In the genomic region with DNA sequence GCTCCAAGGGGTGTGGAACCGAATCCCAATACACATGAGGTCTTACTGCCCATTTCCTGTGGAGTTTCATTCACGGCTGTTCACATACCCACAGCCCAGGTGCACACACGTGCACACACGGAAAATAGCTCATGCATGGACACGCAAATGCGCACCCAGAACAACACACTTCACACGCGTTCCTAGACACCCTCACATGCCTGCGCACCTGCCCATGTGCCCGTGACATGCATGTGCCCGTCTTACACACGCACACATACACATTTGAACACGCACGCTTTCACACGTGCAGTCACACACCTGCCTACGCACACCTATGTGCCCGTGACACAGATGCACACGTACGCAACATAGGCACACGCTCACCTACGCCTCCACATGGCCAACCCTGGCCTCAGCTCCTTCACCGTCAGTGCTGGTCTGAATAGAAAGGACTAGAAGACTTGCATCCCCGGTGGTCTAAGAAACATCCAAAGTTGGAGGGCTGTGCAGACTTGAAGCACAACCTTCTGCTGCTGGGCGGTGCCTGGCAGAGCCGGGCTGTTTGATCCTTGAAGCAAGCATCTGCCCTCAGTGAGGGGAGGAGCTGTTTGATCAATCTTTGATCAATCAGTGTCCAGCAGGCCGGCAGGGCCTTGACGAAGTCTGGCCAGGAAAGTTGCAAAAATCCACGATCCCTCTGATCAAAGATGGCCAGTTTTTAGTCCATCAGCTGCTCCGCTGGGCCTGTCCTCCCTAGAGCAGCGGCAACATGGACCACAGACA, we compare ENCODE assay signal across 1 cellular context.
TF ChIP-seq lines count a peak whose summit lies in the region.

No MANE protein-coding gene starts in this region.

TF ChIP-seq in H1, 55 proteins besides CTCF, POLR2A, EP300 and RAD21 (continued from another document):
- TF ChIP-seq, protein P1, sequence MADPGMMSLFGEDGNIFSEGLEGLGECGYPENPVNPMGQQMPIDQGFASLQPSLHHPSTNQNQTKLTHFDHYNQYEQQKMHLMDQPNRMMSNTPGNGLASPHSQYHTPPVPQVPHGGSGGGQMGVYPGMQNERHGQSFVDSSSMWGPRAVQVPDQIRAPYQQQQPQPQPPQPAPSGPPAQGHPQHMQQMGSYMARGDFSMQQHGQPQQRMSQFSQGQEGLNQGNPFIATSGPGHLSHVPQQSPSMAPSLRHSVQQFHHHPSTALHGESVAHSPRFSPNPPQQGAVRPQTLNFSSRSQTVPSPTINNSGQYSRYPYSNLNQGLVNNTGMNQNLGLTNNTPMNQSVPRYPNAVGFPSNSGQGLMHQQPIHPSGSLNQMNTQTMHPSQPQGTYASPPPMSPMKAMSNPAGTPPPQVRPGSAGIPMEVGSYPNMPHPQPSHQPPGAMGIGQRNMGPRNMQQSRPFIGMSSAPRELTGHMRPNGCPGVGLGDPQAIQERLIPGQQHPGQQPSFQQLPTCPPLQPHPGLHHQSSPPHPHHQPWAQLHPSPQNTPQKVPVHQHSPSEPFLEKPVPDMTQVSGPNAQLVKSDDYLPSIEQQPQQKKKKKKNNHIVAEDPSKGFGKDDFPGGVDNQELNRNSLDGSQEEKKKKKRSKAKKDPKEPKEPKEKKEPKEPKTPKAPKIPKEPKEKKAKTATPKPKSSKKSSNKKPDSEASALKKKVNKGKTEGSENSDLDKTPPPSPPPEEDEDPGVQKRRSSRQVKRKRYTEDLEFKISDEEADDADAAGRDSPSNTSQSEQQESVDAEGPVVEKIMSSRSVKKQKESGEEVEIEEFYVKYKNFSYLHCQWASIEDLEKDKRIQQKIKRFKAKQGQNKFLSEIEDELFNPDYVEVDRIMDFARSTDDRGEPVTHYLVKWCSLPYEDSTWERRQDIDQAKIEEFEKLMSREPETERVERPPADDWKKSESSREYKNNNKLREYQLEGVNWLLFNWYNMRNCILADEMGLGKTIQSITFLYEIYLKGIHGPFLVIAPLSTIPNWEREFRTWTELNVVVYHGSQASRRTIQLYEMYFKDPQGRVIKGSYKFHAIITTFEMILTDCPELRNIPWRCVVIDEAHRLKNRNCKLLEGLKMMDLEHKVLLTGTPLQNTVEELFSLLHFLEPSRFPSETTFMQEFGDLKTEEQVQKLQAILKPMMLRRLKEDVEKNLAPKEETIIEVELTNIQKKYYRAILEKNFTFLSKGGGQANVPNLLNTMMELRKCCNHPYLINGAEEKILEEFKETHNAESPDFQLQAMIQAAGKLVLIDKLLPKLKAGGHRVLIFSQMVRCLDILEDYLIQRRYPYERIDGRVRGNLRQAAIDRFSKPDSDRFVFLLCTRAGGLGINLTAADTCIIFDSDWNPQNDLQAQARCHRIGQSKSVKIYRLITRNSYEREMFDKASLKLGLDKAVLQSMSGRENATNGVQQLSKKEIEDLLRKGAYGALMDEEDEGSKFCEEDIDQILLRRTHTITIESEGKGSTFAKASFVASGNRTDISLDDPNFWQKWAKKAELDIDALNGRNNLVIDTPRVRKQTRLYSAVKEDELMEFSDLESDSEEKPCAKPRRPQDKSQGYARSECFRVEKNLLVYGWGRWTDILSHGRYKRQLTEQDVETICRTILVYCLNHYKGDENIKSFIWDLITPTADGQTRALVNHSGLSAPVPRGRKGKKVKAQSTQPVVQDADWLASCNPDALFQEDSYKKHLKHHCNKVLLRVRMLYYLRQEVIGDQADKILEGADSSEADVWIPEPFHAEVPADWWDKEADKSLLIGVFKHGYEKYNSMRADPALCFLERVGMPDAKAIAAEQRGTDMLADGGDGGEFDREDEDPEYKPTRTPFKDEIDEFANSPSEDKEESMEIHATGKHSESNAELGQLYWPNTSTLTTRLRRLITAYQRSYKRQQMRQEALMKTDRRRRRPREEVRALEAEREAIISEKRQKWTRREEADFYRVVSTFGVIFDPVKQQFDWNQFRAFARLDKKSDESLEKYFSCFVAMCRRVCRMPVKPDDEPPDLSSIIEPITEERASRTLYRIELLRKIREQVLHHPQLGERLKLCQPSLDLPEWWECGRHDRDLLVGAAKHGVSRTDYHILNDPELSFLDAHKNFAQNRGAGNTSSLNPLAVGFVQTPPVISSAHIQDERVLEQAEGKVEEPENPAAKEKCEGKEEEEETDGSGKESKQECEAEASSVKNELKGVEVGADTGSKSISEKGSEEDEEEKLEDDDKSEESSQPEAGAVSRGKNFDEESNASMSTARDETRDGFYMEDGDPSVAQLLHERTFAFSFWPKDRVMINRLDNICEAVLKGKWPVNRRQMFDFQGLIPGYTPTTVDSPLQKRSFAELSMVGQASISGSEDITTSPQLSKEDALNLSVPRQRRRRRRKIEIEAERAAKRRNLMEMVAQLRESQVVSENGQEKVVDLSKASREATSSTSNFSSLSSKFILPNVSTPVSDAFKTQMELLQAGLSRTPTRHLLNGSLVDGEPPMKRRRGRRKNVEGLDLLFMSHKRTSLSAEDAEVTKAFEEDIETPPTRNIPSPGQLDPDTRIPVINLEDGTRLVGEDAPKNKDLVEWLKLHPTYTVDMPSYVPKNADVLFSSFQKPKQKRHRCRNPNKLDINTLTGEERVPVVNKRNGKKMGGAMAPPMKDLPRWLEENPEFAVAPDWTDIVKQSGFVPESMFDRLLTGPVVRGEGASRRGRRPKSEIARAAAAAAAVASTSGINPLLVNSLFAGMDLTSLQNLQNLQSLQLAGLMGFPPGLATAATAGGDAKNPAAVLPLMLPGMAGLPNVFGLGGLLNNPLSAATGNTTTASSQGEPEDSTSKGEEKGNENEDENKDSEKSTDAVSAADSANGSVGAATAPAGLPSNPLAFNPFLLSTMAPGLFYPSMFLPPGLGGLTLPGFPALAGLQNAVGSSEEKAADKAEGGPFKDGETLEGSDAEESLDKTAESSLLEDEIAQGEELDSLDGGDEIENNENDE (IDR thresholded peaks at IDR 0.05; ENCODE audit: insufficient replicate concordance, low read length): no peak
- no peak for TF ChIP-seq CBX8 (IDR thresholded peaks at IDR 0.05; ENCODE audit: borderline replicate concordance, low read depth, low read length)
- TF ChIP-seq SP1 (IDR thresholded peaks at IDR 0.05; ENCODE audit: low read depth, low read length): no peak
- no peak for TF ChIP-seq CHD1 (IDR thresholded peaks at IDR 0.05; ENCODE audit: low read depth, low read length)
- TF ChIP-seq BCL11A (IDR thresholded peaks at IDR 0.05; ENCODE audit: low read depth in 2 of 2, low read length in 2 of 2): no peak
- no peak for TF ChIP-seq SAP30 (IDR thresholded peaks at IDR 0.05; ENCODE audit: insufficient read depth, insufficient replicate concordance, low read length)
- TF ChIP-seq SIN3A (conservative IDR thresholded peaks at IDR 0.05 in 1 of 2, IDR thresholded peaks at IDR 0.05 in 1 of 2; ENCODE audit: low read depth in 1 of 2, low read length in 2 of 2): no peak
- no peak for TF ChIP-seq TCF12 (IDR thresholded peaks at IDR 0.05; ENCODE audit: low read depth, low read length)
- TF ChIP-seq GABPA (IDR thresholded peaks at IDR 0.05; ENCODE audit: borderline replicate concordance, insufficient read depth, low read length): no peak
- no peak for TF ChIP-seq CTBP2 (IDR thresholded peaks at IDR 0.05; ENCODE audit: borderline replicate concordance, insufficient read depth, insufficient read length, low read length)
- TF ChIP-seq CBX5 (IDR thresholded peaks at IDR 0.05; ENCODE audit: low read depth, low read length): no peak
- TF ChIP-seq RNF2 (IDR thresholded peaks at IDR 0.05; ENCODE audit: borderline replicate concordance, low read depth, low read length, missing control alignments, poor library complexity, severe bottlenecking): no peak
- TF ChIP-seq POU5F1 (IDR thresholded peaks at IDR 0.05; ENCODE audit: low read depth, low read length): no peak
- no peak for TF ChIP-seq MAFK (IDR thresholded peaks at IDR 0.05; ENCODE audit: low read depth, low read length)
- TF ChIP-seq, protein P2, sequence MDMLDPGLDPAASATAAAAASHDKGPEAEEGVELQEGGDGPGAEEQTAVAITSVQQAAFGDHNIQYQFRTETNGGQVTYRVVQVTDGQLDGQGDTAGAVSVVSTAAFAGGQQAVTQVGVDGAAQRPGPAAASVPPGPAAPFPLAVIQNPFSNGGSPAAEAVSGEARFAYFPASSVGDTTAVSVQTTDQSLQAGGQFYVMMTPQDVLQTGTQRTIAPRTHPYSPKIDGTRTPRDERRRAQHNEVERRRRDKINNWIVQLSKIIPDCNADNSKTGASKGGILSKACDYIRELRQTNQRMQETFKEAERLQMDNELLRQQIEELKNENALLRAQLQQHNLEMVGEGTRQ (IDR thresholded peaks at IDR 0.05; ENCODE audit: low read length): no peak
TF ChIP-seq in H1: peak in this region for 0.
